Comparison of ENCODE assay signal across 8 cellular contexts in the genomic region with DNA sequence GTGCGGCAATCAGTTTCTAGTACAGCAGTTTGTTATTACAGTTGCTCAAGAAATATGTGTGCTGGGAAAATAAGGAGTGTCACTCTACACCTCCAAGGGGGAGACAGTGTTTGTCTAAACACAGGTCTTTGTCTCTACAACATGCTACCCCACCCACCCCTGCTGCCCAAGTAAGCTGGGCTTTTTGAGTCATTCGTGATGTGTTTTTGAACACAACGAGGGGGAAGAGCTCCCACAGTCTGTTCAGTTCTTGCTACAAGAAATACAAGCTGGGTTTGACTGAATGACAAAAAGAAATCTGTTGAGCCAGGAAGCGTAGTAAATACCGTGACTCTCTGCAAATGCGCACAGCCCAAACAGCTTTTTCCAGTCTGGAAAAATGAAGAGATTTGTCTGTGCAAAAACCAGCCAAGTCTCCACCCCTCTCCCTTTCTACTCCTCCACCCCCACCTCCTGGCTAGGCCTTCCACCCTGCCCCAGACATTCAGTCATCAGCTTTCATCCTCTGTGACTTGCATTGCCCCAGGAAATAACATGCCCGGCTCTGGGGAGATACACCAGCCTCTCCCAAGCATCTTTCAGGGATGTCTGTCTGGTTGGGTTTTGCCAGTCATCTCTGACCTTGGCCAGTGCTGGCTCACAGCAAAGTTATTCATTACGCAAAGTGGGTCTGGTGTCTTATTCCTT. TPM values are rescaled to one million over a fixed set of nuclear protein-coding genes. Genes with fewer than 3 reads are reported as not detected.
DNase-seq lines count a peak whose midpoint lies in the region; ATAC-seq and TF ChIP-seq lines count a peak whose summit lies in the region.

No MANE protein-coding gene starts in this region.

- H3K9me3 Mint-ChIP-seq in activated naive CD4-positive, alpha-beta T cell treated with anti-CD3 and anti-CD28 coated beads, Interleukin-2, amount 50 U/mL, for 72 hours: peaks cover 0 to 3% of the 10 kb centered on the region in 2 donors

- peak overlapping the region in 3 of 4 donors; percentile 20 to 65 (median 61) for H3K27ac ChIP-seq in Peyer's patch

- H3K36me3 ChIP-seq in Peyer's patch: no peaks in the 10 kb centered on the region

- DNase-seq in AG09309 (ENCODE audit: low read depth) (peak; percentile 75), Peyer's patch (no peak), fibroblast of villous mesenchyme (ENCODE audit: low read depth) (peak; percentile 94), occipital lobe (lab: John Stamatoyannopoulos, UW) (peak; percentile 7), SIG-M5 (lab: John Stamatoyannopoulos, UW) (no peak), DMS53 treated with DMSO at 0.1 percent for 48 hours (lab: John Stamatoyannopoulos, UW; ENCODE audit: unreplicated experiment) (no peak)
- no peak for DNase-seq in activated naive CD4-positive, alpha-beta T cell treated with anti-CD3 and anti-CD28 coated beads, Interleukin-2, amount 50 U/mL, for 72 hours (ENCODE audit: low spot score in 2 of 2)

- H3K27me3 ChIP-seq in Peyer's patch: no peaks in the 10 kb centered on the region

- TF ChIP-seq POLR2A in Peyer's patch (IDR thresholded peaks at IDR 0.05): no peak

- H3K4me3 ChIP-seq in AG09309 (ENCODE audit: control insufficient read depth, low read depth, low read length) (peak overlapping the region; percentile 17; the same call in 1 of the 2 replicates), Peyer's patch (no peak overlapping the region), fibroblast of villous mesenchyme (ENCODE audit: low read depth, low read length) (peak overlapping the region; percentile 10)

- no peaks in the 10 kb centered on the region for H3K9me3 ChIP-seq in Peyer's patch

- no peak for ATAC-seq in activated naive CD4-positive, alpha-beta T cell treated with anti-CD3 and anti-CD28 coated beads, Interleukin-2, amount 50 U/mL, for 72 hours
- no peak for ATAC-seq in GM19452 (IDR thresholded peaks at IDR 0.05; ENCODE audit: unreplicated experiment)

- peaks cover 0 to 13% (median 0%) of the 10 kb centered on the region in 4 donors for H3K4me1 ChIP-seq in Peyer's patch

- no peak overlapping the region for H3K27ac Mint-ChIP-seq in activated naive CD4-positive, alpha-beta T cell treated with anti-CD3 and anti-CD28 coated beads, Interleukin-2, amount 50 U/mL, for 72 hours

- TF ChIP-seq CTCF in AG09309 (IDR thresholded peaks at IDR 0.05; ENCODE audit: control insufficient read depth, insufficient read depth, low read depth, low read length, missing control alignments): no peak
- TF ChIP-seq CTCF in Peyer's patch (IDR thresholded peaks at IDR 0.05): no peak
- TF ChIP-seq CTCF in fibroblast of villous mesenchyme (IDR thresholded peaks at IDR 0.05; ENCODE audit: insufficient read depth, low read depth, low read length): no peak

- no peaks in the 10 kb centered on the region for H3K36me3 Mint-ChIP-seq in activated naive CD4-positive, alpha-beta T cell treated with anti-CD3 and anti-CD28 coated beads, Interleukin-2, amount 50 U/mL, for 72 hours

RNA-seq across cellular contexts. Expression of a gene that starts 25.7 kb away (rescaled TPM):
- total RNA-seq in Peyer's patch: 100 to 1,000 TPM in 1 of 4 donors, 10 to 100 TPM in 3; 48.4 to 187 (median 79.3) TPM
- 69.3 and 102 TPM in 2 replicates for total RNA-seq in fibroblast of villous mesenchyme
- total RNA-seq in occipital lobe: 233 TPM
- total RNA-seq in activated naive CD4-positive, alpha-beta T cell treated with anti-CD3 and anti-CD28 coated beads, Interleukin-2, amount 50 U/mL, for 72 hours: 10 to 100 TPM; 10.8 to 15.9 TPM

RNA-seq across cellular contexts. Expression of a gene that starts 27.8 kb away (rescaled TPM):
- total RNA-seq in Peyer's patch (1 to 10 TPM in 3 of 4 donors, not detected in 1; 2.4 to 6.9 (median 3.2) TPM), fibroblast of villous mesenchyme (1.3 and 2.6 TPM in 2 replicates), occipital lobe (0.78 TPM)
- total RNA-seq in activated naive CD4-positive, alpha-beta T cell treated with anti-CD3 and anti-CD28 coated beads, Interleukin-2, amount 50 U/mL, for 72 hours: 1 to 10 TPM in 1 of 2 donors, under 1 TPM in 1; 0.14 to 1.5 TPM

Comparison
In these comparisons a context has a peak if more than half of its experiments do, and no peak if none do; other contexts are left out.
1. DNase-seq: peak in AG09309 (single experiment), fibroblast of villous mesenchyme (single experiment) and occipital lobe (single experiment); none in Peyer's patch (0 of 3), SIG-M5 (single experiment), activated naive CD4-positive, alpha-beta T cell treated with anti-CD3 and anti-CD28 coated beads, Interleukin-2, amount 50 U/mL, for 72 hours (0 of 2) and DMS53 treated with DMSO at 0.1 percent for 48 hours (single experiment).
2. H3K4me3 ChIP-seq: peak in AG09309 (single experiment) and fibroblast of villous mesenchyme (single experiment); none in Peyer's patch (0 of 4).